9 cellular contexts compared by ENCODE assay signal in the genomic region with DNA sequence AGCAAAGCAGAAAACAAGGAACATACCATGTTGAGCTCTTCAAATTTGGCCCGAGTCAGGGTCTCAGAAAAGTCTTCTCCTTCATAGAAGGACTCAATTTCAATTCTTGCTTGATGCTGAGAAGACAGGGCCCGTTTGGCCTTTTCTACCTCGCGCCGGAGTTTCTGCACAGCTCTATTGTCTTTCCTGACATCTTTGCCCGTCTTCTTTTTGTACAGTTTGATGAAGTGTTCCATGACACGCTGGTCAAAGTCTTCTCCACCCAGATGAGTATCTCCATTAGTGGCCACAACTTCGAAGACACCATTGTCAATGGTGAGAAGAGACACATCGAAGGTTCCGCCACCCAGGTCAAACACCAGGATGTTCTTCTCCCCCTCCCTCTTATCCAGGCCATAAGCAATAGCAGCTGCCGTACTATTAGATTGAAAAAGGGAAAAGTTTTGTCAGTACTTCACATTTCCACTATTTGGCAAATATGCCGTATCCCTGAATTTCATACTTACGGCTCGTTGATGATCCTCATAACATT. TPM values are rescaled to one million over a fixed set of nuclear protein-coding genes. Genes with fewer than 3 reads are reported as not detected.
A peak's percentile ranks its signal among the peaks of the same experiment; 100 is the strongest.
DNase-seq lines count a peak whose midpoint lies in the region; ATAC-seq and TF ChIP-seq lines count a peak whose summit lies in the region.
"Had no signal": no experiment of that assay in that cellular context is flagged by ENCODE, and none has a peak within 500 bp of the region (broad histone marks: within the 10 kb centered on the region; RNA-seq: fewer than 3 reads in every experiment).

No MANE protein-coding gene starts in this region.

- no peak overlapping the region for H3K27ac ChIP-seq in GM23338 (ENCODE audit: low read depth)

- peaks cover 17% of the 10 kb centered on the region; the same call in 1 of the 2 replicates for H3K4me1 ChIP-seq in GM23338 (ENCODE audit: insufficient read depth)

- H3K4me1 Mint-ChIP-seq in GM23338 (peaks cover 12% of the 10 kb centered on the region), T-helper 17 cell (peaks cover 42% of the 10 kb centered on the region)

- DNase-seq in GM23338 (ENCODE audit: low spot score) (no peak), T-helper 17 cell (no peak), fibroblast of mammary gland (ENCODE audit: low read depth) (no peak), skeletal muscle cell (ENCODE audit: low read depth) (no peak), Kasumi-1 (lab: John Stamatoyannopoulos, UW) (no peak), NCI-H69 (lab: John Stamatoyannopoulos, UW) (no peak), A172 (ENCODE audit: low spot score) (no peak), retina (no peak)
- DNase-seq: KBM-7 had no signal

- ATAC-seq in GM23338 (no peak), T-helper 17 cell (no peak)

- H3K27ac Mint-ChIP-seq in GM23338 (no peak overlapping the region), T-helper 17 cell (peak overlapping the region; percentile 98)

- H3K4me3 Mint-ChIP-seq in GM23338 = peak overlapping the region; percentile 91
- peak overlapping the region; percentile 94 for H3K4me3 Mint-ChIP-seq in T-helper 17 cell

- H3F3A ChIP-seq in GM23338 (replicated peaks; ENCODE audit: low read depth) = peaks cover 46% of the 10 kb centered on the region

- no peaks in the 10 kb centered on the region for H3K27me3 ChIP-seq in GM23338 (ENCODE audit: insufficient read depth)

- H3K27me3 Mint-ChIP-seq in GM23338 (ENCODE audit: insufficient read depth, low read depth, poor library complexity) = peaks cover 14% of the 10 kb centered on the region
- H3K27me3 Mint-ChIP-seq in T-helper 17 cell = no peaks in the 10 kb centered on the region

- no peaks in the 10 kb centered on the region for H3K9me3 ChIP-seq in T-helper 17 cell (ENCODE audit: control insufficient read depth, low read length, poor library complexity, severe bottlenecking)

- H3K79me2 ChIP-seq in GM23338 (replicated peaks; ENCODE audit: insufficient read depth) = peaks cover 49% of the 10 kb centered on the region

- peaks cover 66% of the 10 kb centered on the region for H3K36me3 Mint-ChIP-seq in GM23338 (ENCODE audit: low read depth)
- H3K36me3 Mint-ChIP-seq in T-helper 17 cell (ENCODE audit: low read depth) = peaks cover 16% of the 10 kb centered on the region

- TF ChIP-seq CTCF in GM23338 (conservative IDR thresholded peaks at IDR 0.05; ENCODE audit: low read depth in 2 of 2) = no peak
- no peak for TF ChIP-seq CTCF in fibroblast of mammary gland (conservative IDR thresholded peaks at IDR 0.05; ENCODE audit: control insufficient read depth, insufficient read depth, low read depth, low read length)

- no peak overlapping the region for H2AFZ ChIP-seq in GM23338

- H4K20me1 ChIP-seq in GM23338 (replicated peaks; ENCODE audit: insufficient read depth) = peaks cover 44% of the 10 kb centered on the region

- peaks cover 42% of the 10 kb centered on the region for H3K36me3 ChIP-seq in GM23338 (ENCODE audit: insufficient read depth)

- H3K9me3 Mint-ChIP-seq in GM23338 = peaks cover 4% of the 10 kb centered on the region; the same call in 2 of the 3 replicates

- H3K4me2 ChIP-seq in GM23338 = peak overlapping the region; percentile 84

- H3K4me3 ChIP-seq in GM23338 = peak overlapping the region; percentile 96
- peak overlapping the region; percentile 98 for H3K4me3 ChIP-seq in fibroblast of mammary gland (ENCODE audit: control insufficient read depth, low read depth, low read length)
- H3K4me3 ChIP-seq in skeletal muscle cell (ENCODE audit: low read depth, low read length) = peak overlapping the region; percentile 94

- no peaks in the 10 kb centered on the region for H3K9me2 ChIP-seq in GM23338 (ENCODE audit: insufficient read depth)

TF ChIP-seq in GM23338, 12 proteins besides CTCF, POLR2A, EP300 and RAD21:
- no peak for TF ChIP-seq CREB1 (CRISPR knock-in tag; IDR thresholded peaks at IDR 0.05; ENCODE audit: low read depth)
- no peak for TF ChIP-seq EZH2phosphoT487 (IDR thresholded peaks at IDR 0.05; ENCODE audit: unreplicated experiment)
- no peak for TF ChIP-seq ZNF331 (CRISPR knock-in tag; IDR thresholded peaks at IDR 0.05; ENCODE audit: low read depth)
- TF ChIP-seq, protein P1, sequence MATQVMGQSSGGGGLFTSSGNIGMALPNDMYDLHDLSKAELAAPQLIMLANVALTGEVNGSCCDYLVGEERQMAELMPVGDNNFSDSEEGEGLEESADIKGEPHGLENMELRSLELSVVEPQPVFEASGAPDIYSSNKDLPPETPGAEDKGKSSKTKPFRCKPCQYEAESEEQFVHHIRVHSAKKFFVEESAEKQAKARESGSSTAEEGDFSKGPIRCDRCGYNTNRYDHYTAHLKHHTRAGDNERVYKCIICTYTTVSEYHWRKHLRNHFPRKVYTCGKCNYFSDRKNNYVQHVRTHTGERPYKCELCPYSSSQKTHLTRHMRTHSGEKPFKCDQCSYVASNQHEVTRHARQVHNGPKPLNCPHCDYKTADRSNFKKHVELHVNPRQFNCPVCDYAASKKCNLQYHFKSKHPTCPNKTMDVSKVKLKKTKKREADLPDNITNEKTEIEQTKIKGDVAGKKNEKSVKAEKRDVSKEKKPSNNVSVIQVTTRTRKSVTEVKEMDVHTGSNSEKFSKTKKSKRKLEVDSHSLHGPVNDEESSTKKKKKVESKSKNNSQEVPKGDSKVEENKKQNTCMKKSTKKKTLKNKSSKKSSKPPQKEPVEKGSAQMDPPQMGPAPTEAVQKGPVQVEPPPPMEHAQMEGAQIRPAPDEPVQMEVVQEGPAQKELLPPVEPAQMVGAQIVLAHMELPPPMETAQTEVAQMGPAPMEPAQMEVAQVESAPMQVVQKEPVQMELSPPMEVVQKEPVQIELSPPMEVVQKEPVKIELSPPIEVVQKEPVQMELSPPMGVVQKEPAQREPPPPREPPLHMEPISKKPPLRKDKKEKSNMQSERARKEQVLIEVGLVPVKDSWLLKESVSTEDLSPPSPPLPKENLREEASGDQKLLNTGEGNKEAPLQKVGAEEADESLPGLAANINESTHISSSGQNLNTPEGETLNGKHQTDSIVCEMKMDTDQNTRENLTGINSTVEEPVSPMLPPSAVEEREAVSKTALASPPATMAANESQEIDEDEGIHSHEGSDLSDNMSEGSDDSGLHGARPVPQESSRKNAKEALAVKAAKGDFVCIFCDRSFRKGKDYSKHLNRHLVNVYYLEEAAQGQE (IDR thresholded peaks at IDR 0.05; ENCODE audit: unreplicated experiment) = no peak
- TF ChIP-seq NANOG (IDR thresholded peaks at IDR 0.05; ENCODE audit: borderline replicate concordance) = no peak
- no peak for TF ChIP-seq ZNF114 (CRISPR knock-in tag; IDR thresholded peaks at IDR 0.05)
- TF ChIP-seq STAT1 (IDR thresholded peaks at IDR 0.05; ENCODE audit: unreplicated experiment) = no peak
- TF ChIP-seq, protein P2, sequence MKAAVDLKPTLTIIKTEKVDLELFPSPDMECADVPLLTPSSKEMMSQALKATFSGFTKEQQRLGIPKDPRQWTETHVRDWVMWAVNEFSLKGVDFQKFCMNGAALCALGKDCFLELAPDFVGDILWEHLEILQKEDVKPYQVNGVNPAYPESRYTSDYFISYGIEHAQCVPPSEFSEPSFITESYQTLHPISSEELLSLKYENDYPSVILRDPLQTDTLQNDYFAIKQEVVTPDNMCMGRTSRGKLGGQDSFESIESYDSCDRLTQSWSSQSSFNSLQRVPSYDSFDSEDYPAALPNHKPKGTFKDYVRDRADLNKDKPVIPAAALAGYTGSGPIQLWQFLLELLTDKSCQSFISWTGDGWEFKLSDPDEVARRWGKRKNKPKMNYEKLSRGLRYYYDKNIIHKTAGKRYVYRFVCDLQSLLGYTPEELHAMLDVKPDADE (IDR thresholded peaks at IDR 0.05) = no peak

RNA-seq across cellular contexts. Expression of a gene that starts 2.2 kb away (rescaled TPM):
- total RNA-seq in GM23338 (2014; rRNA removed; shearing (Covaris generic)) = 259 and 281 TPM in 2 replicates
- 225 and 265 TPM in 2 replicates for polyA plus RNA-seq in GM23338 (2016; fragmentation: Nextera tagmentation; extraction: Ambion mirVana)
- 100 to 1,000 TPM; 224 to 229 TPM for total RNA-seq in T-helper 17 cell
- 77.5 and 93.5 TPM in 2 replicates for total RNA-seq in A172 (2014; rRNA removed; shearing (Covaris generic))

RNA-seq across cellular contexts. Expression of a gene that starts 22.6 kb away (rescaled TPM):
- total RNA-seq in GM23338 (2014; rRNA removed; shearing (Covaris generic)) = 34.6 and 36.4 TPM in 2 replicates
- 15.1 and 19.2 TPM in 2 replicates for polyA plus RNA-seq in GM23338 (2016; fragmentation: Nextera tagmentation; extraction: Ambion mirVana)
- total RNA-seq in T-helper 17 cell = 10 to 100 TPM; 67.1 to 76.4 TPM
- 46.3 and 58.8 TPM in 2 replicates for total RNA-seq in A172 (2014; rRNA removed; shearing (Covaris generic))

RNA-seq across cellular contexts. Expression of a gene that starts 38.6 kb away (rescaled TPM):
- 19.3 and 25.8 TPM in 2 replicates for total RNA-seq in GM23338 (2014; rRNA removed; shearing (Covaris generic))
- polyA plus RNA-seq in GM23338 (2016; fragmentation: Nextera tagmentation; extraction: Ambion mirVana) = 28.5 and 32.7 TPM in 2 replicates
- total RNA-seq in T-helper 17 cell = 10 to 100 TPM in 1 of 2 donors, 1 to 10 TPM in 1; 9.8 to 13.0 TPM
- 32.2 and 41.7 TPM in 2 replicates for total RNA-seq in A172 (2014; rRNA removed; shearing (Covaris generic))

RNA-seq across cellular contexts. Expression of a gene that starts 49.4 kb away (rescaled TPM):
- total RNA-seq in GM23338 (2014; rRNA removed; shearing (Covaris generic)) = 46.4 and 55.0 TPM in 2 replicates
- 31.9 and 32.7 TPM in 2 replicates for polyA plus RNA-seq in GM23338 (2016; fragmentation: Nextera tagmentation; extraction: Ambion mirVana)
- 10 to 100 TPM; 34.3 to 34.6 TPM for total RNA-seq in T-helper 17 cell
- 86.9 and 92.2 TPM in 2 replicates for total RNA-seq in A172 (2014; rRNA removed; shearing (Covaris generic))
